Comparison of ENCODE assay signal across 2 cellular contexts in the genomic region with DNA sequence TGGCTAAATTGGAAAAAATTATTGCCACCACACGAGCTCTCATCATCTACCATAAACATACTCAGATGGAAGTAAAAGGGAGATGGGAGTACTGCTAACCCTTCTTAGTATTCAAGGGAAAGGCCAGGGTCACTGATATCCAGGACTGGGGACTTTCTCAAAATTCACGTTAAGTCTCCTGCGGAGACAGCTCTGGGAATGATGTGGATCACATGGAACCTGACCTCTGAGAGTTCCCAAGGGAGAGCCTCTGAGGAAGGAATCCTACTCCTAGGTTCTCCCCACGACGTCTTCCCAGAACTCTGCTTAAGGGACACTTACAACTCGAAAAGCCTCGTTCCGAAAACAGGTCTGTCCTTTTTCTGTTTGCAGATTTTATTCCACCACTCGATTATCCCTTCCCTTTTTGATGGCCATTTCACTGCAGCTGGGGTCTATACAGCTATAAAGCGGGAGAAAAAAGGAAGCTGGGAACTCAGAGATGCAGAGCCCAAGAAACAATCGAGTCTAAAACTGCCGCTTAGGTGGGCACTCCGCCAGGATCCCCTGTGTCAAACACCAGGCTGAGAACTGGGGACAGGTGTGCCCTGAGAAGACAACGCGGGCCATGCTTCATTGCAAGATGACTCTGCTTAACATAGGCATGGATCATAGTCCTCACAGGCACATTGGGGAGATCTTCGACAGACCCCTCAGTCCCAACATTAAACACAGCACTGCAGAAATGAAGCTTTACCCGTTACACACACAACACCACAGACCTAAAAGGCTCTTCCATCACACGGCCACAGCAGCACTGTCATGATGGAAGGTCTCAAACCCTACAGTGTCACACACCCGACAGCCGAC.
TF ChIP-seq lines count a peak whose summit lies in the region.

No MANE protein-coding gene starts in this region.

TF ChIP-seq in GM23338, 12 proteins besides CTCF, POLR2A, EP300 and RAD21 (continues in another document):
- TF ChIP-seq, protein P1, sequence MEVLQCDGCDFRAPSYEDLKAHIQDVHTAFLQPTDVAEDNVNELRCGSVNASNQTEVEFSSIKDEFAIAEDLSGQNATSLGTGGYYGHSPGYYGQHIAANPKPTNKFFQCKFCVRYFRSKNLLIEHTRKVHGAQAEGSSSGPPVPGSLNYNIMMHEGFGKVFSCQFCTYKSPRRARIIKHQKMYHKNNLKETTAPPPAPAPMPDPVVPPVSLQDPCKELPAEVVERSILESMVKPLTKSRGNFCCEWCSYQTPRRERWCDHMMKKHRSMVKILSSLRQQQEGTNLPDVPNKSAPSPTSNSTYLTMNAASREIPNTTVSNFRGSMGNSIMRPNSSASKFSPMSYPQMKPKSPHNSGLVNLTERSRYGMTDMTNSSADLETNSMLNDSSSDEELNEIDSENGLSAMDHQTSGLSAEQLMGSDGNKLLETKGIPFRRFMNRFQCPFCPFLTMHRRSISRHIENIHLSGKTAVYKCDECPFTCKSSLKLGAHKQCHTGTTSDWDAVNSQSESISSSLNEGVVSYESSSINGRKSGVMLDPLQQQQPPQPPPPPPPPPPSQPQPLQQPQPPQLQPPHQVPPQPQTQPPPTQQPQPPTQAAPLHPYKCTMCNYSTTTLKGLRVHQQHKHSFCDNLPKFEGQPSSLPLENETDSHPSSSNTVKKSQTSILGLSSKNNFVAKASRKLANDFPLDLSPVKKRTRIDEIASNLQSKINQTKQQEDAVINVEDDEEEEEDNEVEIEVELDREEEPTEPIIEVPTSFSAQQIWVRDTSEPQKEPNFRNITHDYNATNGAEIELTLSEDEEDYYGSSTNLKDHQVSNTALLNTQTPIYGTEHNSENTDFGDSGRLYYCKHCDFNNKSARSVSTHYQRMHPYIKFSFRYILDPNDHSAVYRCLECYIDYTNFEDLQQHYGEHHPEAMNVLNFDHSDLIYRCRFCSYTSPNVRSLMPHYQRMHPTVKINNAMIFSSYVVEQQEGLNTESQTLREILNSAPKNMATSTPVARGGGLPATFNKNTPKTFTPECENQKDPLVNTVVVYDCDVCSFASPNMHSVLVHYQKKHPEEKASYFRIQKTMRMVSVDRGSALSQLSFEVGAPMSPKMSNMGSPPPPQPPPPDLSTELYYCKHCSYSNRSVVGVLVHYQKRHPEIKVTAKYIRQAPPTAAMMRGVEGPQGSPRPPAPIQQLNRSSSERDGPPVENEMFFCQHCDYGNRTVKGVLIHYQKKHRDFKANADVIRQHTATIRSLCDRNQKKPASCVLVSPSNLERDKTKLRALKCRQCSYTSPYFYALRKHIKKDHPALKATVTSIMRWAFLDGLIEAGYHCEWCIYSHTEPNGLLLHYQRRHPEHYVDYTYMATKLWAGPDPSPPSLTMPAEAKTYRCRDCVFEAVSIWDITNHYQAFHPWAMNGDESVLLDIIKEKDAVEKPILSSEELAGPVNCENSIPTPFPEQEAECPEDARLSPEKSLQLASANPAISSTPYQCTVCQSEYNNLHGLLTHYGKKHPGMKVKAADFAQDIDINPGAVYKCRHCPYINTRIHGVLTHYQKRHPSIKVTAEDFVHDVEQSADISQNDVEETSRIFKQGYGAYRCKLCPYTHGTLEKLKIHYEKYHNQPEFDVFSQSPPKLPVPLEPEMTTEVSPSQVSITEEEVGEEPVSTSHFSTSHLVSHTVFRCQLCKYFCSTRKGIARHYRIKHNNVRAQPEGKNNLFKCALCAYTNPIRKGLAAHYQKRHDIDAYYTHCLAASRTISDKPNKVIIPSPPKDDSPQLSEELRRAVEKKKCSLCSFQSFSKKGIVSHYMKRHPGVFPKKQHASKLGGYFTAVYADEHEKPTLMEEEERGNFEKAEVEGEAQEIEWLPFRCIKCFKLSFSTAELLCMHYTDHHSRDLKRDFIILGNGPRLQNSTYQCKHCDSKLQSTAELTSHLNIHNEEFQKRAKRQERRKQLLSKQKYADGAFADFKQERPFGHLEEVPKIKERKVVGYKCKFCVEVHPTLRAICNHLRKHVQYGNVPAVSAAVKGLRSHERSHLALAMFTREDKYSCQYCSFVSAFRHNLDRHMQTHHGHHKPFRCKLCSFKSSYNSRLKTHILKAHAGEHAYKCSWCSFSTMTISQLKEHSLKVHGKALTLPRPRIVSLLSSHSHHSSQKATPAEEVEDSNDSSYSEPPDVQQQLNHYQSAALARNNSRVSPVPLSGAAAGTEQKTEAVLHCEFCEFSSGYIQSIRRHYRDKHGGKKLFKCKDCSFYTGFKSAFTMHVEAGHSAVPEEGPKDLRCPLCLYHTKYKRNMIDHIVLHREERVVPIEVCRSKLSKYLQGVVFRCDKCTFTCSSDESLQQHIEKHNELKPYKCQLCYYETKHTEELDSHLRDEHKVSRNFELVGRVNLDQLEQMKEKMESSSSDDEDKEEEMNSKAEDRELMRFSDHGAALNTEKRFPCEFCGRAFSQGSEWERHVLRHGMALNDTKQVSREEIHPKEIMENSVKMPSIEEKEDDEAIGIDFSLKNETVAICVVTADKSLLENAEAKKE (CRISPR knock-in tag; IDR thresholded peaks at IDR 0.05): no peak
- TF ChIP-seq JUNB (IDR thresholded peaks at IDR 0.05; ENCODE audit: unreplicated experiment) (no peak), ZNF114 (CRISPR knock-in tag; IDR thresholded peaks at IDR 0.05) (no peak), STAT1 (IDR thresholded peaks at IDR 0.05; ENCODE audit: unreplicated experiment) (no peak), EZH2phosphoT487 (IDR thresholded peaks at IDR 0.05; ENCODE audit: unreplicated experiment) (no peak), NANOG (IDR thresholded peaks at IDR 0.05; ENCODE audit: borderline replicate concordance) (no peak), EZH2 (IDR thresholded peaks at IDR 0.05; ENCODE audit: low read depth, unreplicated experiment) (no peak), ZNF331 (CRISPR knock-in tag; IDR thresholded peaks at IDR 0.05; ENCODE audit: low read depth) (no peak)
- TF ChIP-seq, protein P2, sequence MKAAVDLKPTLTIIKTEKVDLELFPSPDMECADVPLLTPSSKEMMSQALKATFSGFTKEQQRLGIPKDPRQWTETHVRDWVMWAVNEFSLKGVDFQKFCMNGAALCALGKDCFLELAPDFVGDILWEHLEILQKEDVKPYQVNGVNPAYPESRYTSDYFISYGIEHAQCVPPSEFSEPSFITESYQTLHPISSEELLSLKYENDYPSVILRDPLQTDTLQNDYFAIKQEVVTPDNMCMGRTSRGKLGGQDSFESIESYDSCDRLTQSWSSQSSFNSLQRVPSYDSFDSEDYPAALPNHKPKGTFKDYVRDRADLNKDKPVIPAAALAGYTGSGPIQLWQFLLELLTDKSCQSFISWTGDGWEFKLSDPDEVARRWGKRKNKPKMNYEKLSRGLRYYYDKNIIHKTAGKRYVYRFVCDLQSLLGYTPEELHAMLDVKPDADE (IDR thresholded peaks at IDR 0.05): no peak

TF ChIP-seq in endothelial cell of umbilical vein, 7 proteins besides CTCF, POLR2A, EP300 and RAD21:
- TF ChIP-seq FOS (IDR thresholded peaks at IDR 0.05; ENCODE audit: borderline replicate concordance, insufficient read depth, low read length): no peak
- TF ChIP-seq MYC (IDR thresholded peaks at IDR 0.05; ENCODE audit: low read depth, low read length): no peak
- no peak for TF ChIP-seq JUN (IDR thresholded peaks at IDR 0.05; ENCODE audit: borderline replicate concordance, insufficient read depth, insufficient read length, low read depth)
- no peak for TF ChIP-seq EZH2 (IDR thresholded peaks at IDR 0.05; ENCODE audit: borderline replicate concordance, low read depth, low read length, severe bottlenecking)
- TF ChIP-seq, protein P3, sequence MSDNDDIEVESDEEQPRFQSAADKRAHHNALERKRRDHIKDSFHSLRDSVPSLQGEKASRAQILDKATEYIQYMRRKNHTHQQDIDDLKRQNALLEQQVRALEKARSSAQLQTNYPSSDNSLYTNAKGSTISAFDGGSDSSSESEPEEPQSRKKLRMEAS (IDR thresholded peaks at IDR 0.05; ENCODE audit: insufficient read depth, insufficient read length): no peak
- TF ChIP-seq GATA2 (IDR thresholded peaks at IDR 0.05; ENCODE audit: insufficient read depth, insufficient read length, low read depth, low read length): no peak
- TF ChIP-seq POLR2AphosphoS5 (IDR thresholded peaks at IDR 0.05; ENCODE audit: insufficient read depth, low read depth, low read length): no peak
